ENCODE assay signal across 7 cellular contexts in genomic region chr16:88152041-88152680, GRCh38.
DNase-seq lines count a peak whose midpoint lies in the region; ATAC-seq and TF ChIP-seq lines count a peak whose summit lies in the region.
"Not testable (repeated sequence)": the region's sequence is repeated elsewhere in the genome, so short reads cannot be mapped to it uniquely, and the experiment has no call there.

No MANE protein-coding gene starts in this region.

- not testable (repeated sequence) for H3K4me1 ChIP-seq in IMR-90 (ENCODE audit: control insufficient read depth, insufficient read depth, low read length); lower lobe of right lung; neural progenitor cell; sigmoid colon; uterus
- H3K4me1 ChIP-seq in esophagus muscularis mucosa: peaks cover 0 to 29% (median 27%) of the 10 kb centered on the region in 4 donors

- not testable (repeated sequence) for H3K14ac ChIP-seq in IMR-90 (replicated peaks; ENCODE audit: low read depth, low read length)

- not testable (repeated sequence) for BruUV-seq in IMR-90 (replicated peaks; lab: Mats Ljungman, UMichigan)

- not testable (repeated sequence) for H3F3A ChIP-seq in neural progenitor cell (ENCODE audit: low read depth)

- H3K9me3 Mint-ChIP-seq in neural progenitor cell: not testable (repeated sequence)

- not testable (repeated sequence) for TF ChIP-seq RAD21 in IMR-90 (IDR thresholded peaks at IDR 0.05; ENCODE audit: low read length)

- not testable (repeated sequence) for H2BK20ac ChIP-seq in IMR-90 (ENCODE audit: low read depth, low read length)

- H4K8ac ChIP-seq in IMR-90 (ENCODE audit: low read depth in 2 of 2, low read length in 2 of 2): peak overlapping the region in 1 of 2 experiments; percentile 87; a peak in 1 of 4 replicates

- not testable (repeated sequence) for H3K4me2 ChIP-seq in IMR-90 (ENCODE audit: low read depth, low read length); neural progenitor cell

- H3K4me3 ChIP-seq in IMR-90 (ENCODE audit: insufficient read depth, low read depth, low read length); esophagus muscularis mucosa; lower lobe of right lung; neural progenitor cell; sigmoid colon; uterus: not testable (repeated sequence)

- peak overlapping the region; percentile 95; the same call in 1 of the 2 replicates for H2BK120ac ChIP-seq in IMR-90 (ENCODE audit: low read depth, low read length)

- intact Hi-C loops in IMR-90 (cut with micrococcal nuclease); esophagus muscularis mucosa (cut with DNase I); left ventricle myocardium superior (cut with micrococcal nuclease); lower lobe of right lung (cut with DNase I); sigmoid colon (cut with DNase I); uterus (cut with DNase I; ENCODE audit: low total_unique reads): not testable (repeated sequence)

- in situ Hi-C loops in IMR-90 (cut with MboI; ENCODE audit: low sequenced_read_pairs): not testable (repeated sequence)

- not testable (repeated sequence) for H3K18ac ChIP-seq in IMR-90 (ENCODE audit: low read depth, low read length)

- not testable (repeated sequence) for H3K9me3 ChIP-seq in IMR-90 (ENCODE audit: control insufficient read depth, insufficient read depth, low read length); esophagus muscularis mucosa; lower lobe of right lung; neural progenitor cell (ENCODE audit: low read depth); sigmoid colon; uterus

- not testable (repeated sequence) for H2BK15ac ChIP-seq in IMR-90 (ENCODE audit: low read depth, low read length)

- not testable (repeated sequence) for H3K79me2 ChIP-seq in neural progenitor cell (ENCODE audit: low read depth)

- peak overlapping the region; percentile 90; the same call in 1 of the 2 replicates for H4K91ac ChIP-seq in IMR-90 (ENCODE audit: insufficient read depth, low read depth, low read length)

- H2BK5ac ChIP-seq in IMR-90 (ENCODE audit: low read depth, low read length, poor library complexity, severe bottlenecking): not testable (repeated sequence)

- H2AK9ac ChIP-seq in IMR-90 (replicated peaks; ENCODE audit: low read depth, low read length, poor library complexity): not testable (repeated sequence)

- not testable (repeated sequence) for H3K9ac ChIP-seq in IMR-90 (ENCODE audit: low read depth, low read length); neural progenitor cell

- not testable (repeated sequence) for H3K4ac ChIP-seq in IMR-90 (ENCODE audit: low read depth, low read length)

- H4K5ac ChIP-seq in IMR-90 (ENCODE audit: low read depth, low read length): not testable (repeated sequence)

- not testable (repeated sequence) for H3K9me1 ChIP-seq in IMR-90 (ENCODE audit: insufficient read depth, low read length)

- not testable (repeated sequence) for H3K23ac ChIP-seq in IMR-90 (ENCODE audit: low read depth, low read length)

- H2AFZ ChIP-seq in IMR-90 (replicated peaks; ENCODE audit: low read length, poor library complexity); neural progenitor cell (replicated peaks): not testable (repeated sequence)

- not testable (repeated sequence) for TF ChIP-seq POLR2A in IMR-90 (IDR thresholded peaks at IDR 0.05; ENCODE audit: low read depth, low read length); esophagus muscularis mucosa (IDR thresholded peaks at IDR 0.05; ENCODE audit: low read depth); sigmoid colon (IDR thresholded peaks at IDR 0.05); uterus (IDR thresholded peaks at IDR 0.05)

- H3K27me3 Mint-ChIP-seq in neural progenitor cell (ENCODE audit: insufficient read depth, low read depth): not testable (repeated sequence)

- H3K36me3 ChIP-seq in IMR-90 (ENCODE audit: control insufficient read depth, insufficient read depth, low read length); esophagus muscularis mucosa; lower lobe of right lung; neural progenitor cell; sigmoid colon; uterus: not testable (repeated sequence)

- CTCF ChIA-PET in IMR-90 (lab: Yijun Ruan, JAX): not testable (repeated sequence)

- DNase-seq in IMR-90; esophagus muscularis mucosa (ENCODE audit: extremely low spot score); left ventricle myocardium superior; neural progenitor cell (ENCODE audit: low spot score): not testable (repeated sequence)
- DNase-seq in lower lobe of right lung (peak; percentile 29), sigmoid colon (peak; percentile 39), uterus (peak in 1 of 2 donors; percentile 10)

- not testable (repeated sequence) for TF ChIP-seq CTCF in IMR-90 (conservative IDR thresholded peaks at IDR 0.05; ENCODE audit: low read depth, low read length); esophagus muscularis mucosa (IDR thresholded peaks at IDR 0.05); lower lobe of right lung (IDR thresholded peaks at IDR 0.05); neural progenitor cell (IDR thresholded peaks at IDR 0.05); sigmoid colon (IDR thresholded peaks at IDR 0.05); uterus (IDR thresholded peaks at IDR 0.05)

- POLR2A ChIA-PET in IMR-90 (lab: Charles Lee; ENCODE audit: unreplicated experiment): not testable (repeated sequence)

- H2AK5ac ChIP-seq in IMR-90 (ENCODE audit: low read depth, low read length): peak overlapping the region; percentile 59

- WGBS in IMR-90 (ENCODE audit: extremely low coverage in 2 of 2, insufficient read length in 1 of 2), 2 experiments: 89% methylated on average over 6 of the region's 21 CpGs; no CpG with 5 or more reads in 1 of the 2 experiments
- WGBS in esophagus muscularis mucosa: 76% methylated on average over 13 of the region's 21 CpGs
- WGBS in sigmoid colon, 2 donors: 84 to 94% methylated on average over 21 of the region's 21 CpGs

- H3K4me3 Mint-ChIP-seq in neural progenitor cell: not testable (repeated sequence)

- peak overlapping the region; percentile 63 for H3K27ac Mint-ChIP-seq in neural progenitor cell

- not testable (repeated sequence) for H4K20me1 ChIP-seq in IMR-90 (ENCODE audit: insufficient read depth, low read length); neural progenitor cell (ENCODE audit: low read depth)

- ATAC-seq in IMR-90 (ENCODE audit: low read depth): not testable (repeated sequence)
- peak; percentile 32 for ATAC-seq in left ventricle myocardium superior
- ATAC-seq in lower lobe of right lung: peak in 1 of 2 donors; percentile 21

- not testable (repeated sequence) for H3K56ac ChIP-seq in IMR-90 (ENCODE audit: extremely low read depth, insufficient read depth, low read length)

- TF ChIP-seq EP300 in esophagus muscularis mucosa (IDR thresholded peaks at IDR 0.05); sigmoid colon (IDR thresholded peaks at IDR 0.05): not testable (repeated sequence)

- H3K4me1 Mint-ChIP-seq in neural progenitor cell: not testable (repeated sequence)

- not testable (repeated sequence) for H3K36me3 Mint-ChIP-seq in neural progenitor cell

- not testable (repeated sequence) for H3K79me1 ChIP-seq in IMR-90 (ENCODE audit: low read depth in 1 of 2, low read length in 2 of 2)

- not testable (repeated sequence) for H3K27me3 ChIP-seq in IMR-90 (ENCODE audit: control insufficient read depth, insufficient read depth, low read length); esophagus muscularis mucosa; lower lobe of right lung (ENCODE audit: low read depth); neural progenitor cell; sigmoid colon; uterus

- H3K27ac ChIP-seq in IMR-90 (ENCODE audit: insufficient read depth, low read length); lower lobe of right lung; neural progenitor cell: not testable (repeated sequence)
- H3K27ac ChIP-seq in esophagus muscularis mucosa (replicated peaks in 1 of 4) (peak overlapping the region in 3 of 4 donors; percentile 26 to 62 (median 41)), sigmoid colon (peak overlapping the region in 2 of 4 donors; percentile 7 to 27), uterus (peak overlapping the region; percentile 20 to 45)

- dilution Hi-C loops in IMR-90 (cut with HindIII; ENCODE audit: low sequenced_read_pairs, unreplicated experiment): not testable (repeated sequence)
